ENCODE assay signal across 28 cellular contexts in genomic region chr2:52765735-52766134, GRCh38.
"Had no signal": no experiment of that assay in that cellular context is flagged by ENCODE, and none has a peak within 500 bp of the region (broad histone marks: within the 10 kb centered on the region; RNA-seq: fewer than 3 reads in every experiment).

No MANE protein-coding gene starts in this region.

- H3K9me3 ChIP-seq: suprapubic skin, testis, thoracic aorta, thyroid gland, tibial artery, transverse colon, upper lobe of left lung, upper lobe of right lung, uterus, vagina had no signal

- H3K36me3 Mint-ChIP-seq: stimulated activated effector memory CD8-positive, alpha-beta T cell treated with anti-CD3 and anti-CD28 coated beads, Interleukin-12 subunit alpha, Interleukin-12 subunit beta, amount 100 ng/mL, for 72 hours; stimulated activated memory B cell treated with anti-CD40 and anti-IgM and Interleukin-4, amounts not matched to agents 10 μg/mL and 1 μg/mL and 100 μg/mL, for 72 hours; stimulated activated naive B cell treated with anti-CD40 and anti-IgM and Interleukin-4, amounts not matched to agents 10 μg/mL and 1 μg/mL and 100 μg/mL, for 72 hours; type B pancreatic cell had no signal

- H3K27ac ChIP-seq: stomach, suprapubic skin, testis, thoracic aorta, thyroid gland, tibial artery, tibial nerve, transverse colon, upper lobe of left lung, upper lobe of right lung, uterus, vagina had no signal

- H3K4me1 Mint-ChIP-seq: stimulated activated effector memory CD8-positive, alpha-beta T cell treated with anti-CD3 and anti-CD28 coated beads, Interleukin-12 subunit alpha, Interleukin-12 subunit beta, amount 100 ng/mL, for 72 hours; stimulated activated memory B cell treated with anti-CD40 and anti-IgM and Interleukin-4, amounts not matched to agents 10 μg/mL and 1 μg/mL and 100 μg/mL, for 72 hours; stimulated activated naive B cell treated with anti-CD40 and anti-IgM and Interleukin-4, amounts not matched to agents 10 μg/mL and 1 μg/mL and 100 μg/mL, for 72 hours; stimulated activated naive CD8-positive, alpha-beta T cell treated with anti-CD3 and anti-CD28 coated beads, Interleukin-15, amount 100 ng/mL, for 72 hours had no signal

- H3K27me3 ChIP-seq: stomach, suprapubic skin, testis, thyroid gland, tibial artery, tibial nerve, transverse colon, upper lobe of left lung, upper lobe of right lung, uterus, vagina had no signal

- H3K27me3 Mint-ChIP-seq: stimulated activated memory B cell treated with anti-CD40 and anti-IgM and Interleukin-4, amounts not matched to agents 10 μg/mL and 1 μg/mL and 100 μg/mL, for 72 hours; stimulated activated naive B cell treated with anti-CD40 and anti-IgM and Interleukin-4, amounts not matched to agents 10 μg/mL and 1 μg/mL and 100 μg/mL, for 72 hours; stimulated activated naive CD8-positive, alpha-beta T cell treated with anti-CD3 and anti-CD28 coated beads, Interleukin-15, amount 100 ng/mL, for 72 hours; stimulated activated naive CD8-positive, alpha-beta T cell treated with anti-CD3 and anti-CD28 coated beads, Interleukin-15, Interleukin-2, amounts not matched to agents 100 ng/mL and 50 ng/mL, for 24 hours; type B pancreatic cell had no signal

- H3K4me1 ChIP-seq: stomach, suprapubic skin, testis, thyroid gland, tibial artery, tibial nerve, transverse colon, upper lobe of left lung, upper lobe of right lung, uterus, vagina had no signal

- H3K27ac Mint-ChIP-seq: stimulated activated effector memory CD8-positive, alpha-beta T cell treated with anti-CD3 and anti-CD28 coated beads, Interleukin-12 subunit alpha, Interleukin-12 subunit beta, amount 100 ng/mL, for 72 hours; stimulated activated memory B cell treated with anti-CD40 and anti-IgM and Interleukin-4, amounts not matched to agents 10 μg/mL and 1 μg/mL and 100 μg/mL, for 72 hours; stimulated activated naive B cell treated with anti-CD40 and anti-IgM and Interleukin-4, amounts not matched to agents 10 μg/mL and 1 μg/mL and 100 μg/mL, for 72 hours; stimulated activated naive CD8-positive, alpha-beta T cell treated with anti-CD3 and anti-CD28 coated beads, Interleukin-15, amount 100 ng/mL, for 72 hours; stimulated activated naive CD8-positive, alpha-beta T cell treated with anti-CD3 and anti-CD28 coated beads, Interleukin-15, Interleukin-2, amounts not matched to agents 100 ng/mL and 50 ng/mL, for 24 hours; type B pancreatic cell had no signal

- H3K36me3 ChIP-seq: stomach, suprapubic skin, thoracic aorta, thyroid gland, tibial artery, tibial nerve, transverse colon, upper lobe of left lung, upper lobe of right lung, uterus, vagina had no signal

- DNase-seq: stimulated activated CD4-positive, alpha-beta T cell treated with anti-CD3 and anti-CD28 coated beads, Interleukin-2, amount 100 ng/mL, for 48 hours; stimulated activated CD4-positive, alpha-beta T cell treated with anti-CD3 and anti-CD28 coated beads, Interleukin-4, amount 100 ng/mL, for 1 hour; stimulated activated CD4-positive, alpha-beta T cell treated with anti-CD3 and anti-CD28 coated beads, Interleukin-4, amount 100 ng/mL, for 24 hours; stimulated activated CD4-positive, alpha-beta T cell treated with anti-CD3 and anti-CD28 coated beads, Interleukin-4, amount 100 ng/mL, for 4 hours; stimulated activated CD8-positive, alpha-beta memory T cell treated with anti-CD3 and anti-CD28 coated beads, Interleukin-4, amount 100 ng/mL, for 48 hours; stimulated activated naive B cell treated with anti-CD40 and anti-IgM and Interleukin-4, amounts not matched to agents 10 μg/mL and 1 μg/mL and 100 μg/mL, for 72 hours; stimulated activated naive CD4-positive, alpha-beta T cell; stimulated activated naive CD4-positive, alpha-beta T cell treated with Interleukin-2 at 50 U/mL for 16 hours; stimulated activated naive CD8-positive, alpha-beta T cell treated with anti-CD3 and anti-CD28 coated beads, Interleukin-15, amount 100 ng/mL, for 72 hours; stimulated activated naive CD8-positive, alpha-beta T cell treated with anti-CD3 and anti-CD28 coated beads, Interleukin-15, Interleukin-2, amounts not matched to agents 100 U/mL and 50 U/mL, for 24 hours; stomach; substantia nigra; testis; thyroid gland; transverse colon; trophoblast cell; upper lobe of left lung; upper lobe of right lung; uterus had no signal

- ATAC-seq: stimulated activated effector memory CD8-positive, alpha-beta T cell treated with anti-CD3 and anti-CD28 coated beads, Interleukin-12 subunit alpha, Interleukin-12 subunit beta, amount 100 ng/mL, for 72 hours; stimulated activated memory B cell treated with anti-CD40 and anti-IgM and Interleukin-4, amounts not matched to agents 10 μg/mL and 1 μg/mL and 100 μg/mL, for 72 hours; stimulated activated naive CD8-positive, alpha-beta T cell treated with anti-CD3 and anti-CD28 coated beads, Interleukin-15, amount 100 ng/mL, for 72 hours; stimulated activated naive CD8-positive, alpha-beta T cell treated with anti-CD3 and anti-CD28 coated beads, Interleukin-15, Interleukin-2, amounts not matched to agents 100 U/mL and 50 U/mL, for 24 hours; upper lobe of right lung had no signal

- H3K4me3 ChIP-seq: stomach, suprapubic skin, testis, thoracic aorta, thyroid gland, tibial artery, tibial nerve, transverse colon, upper lobe of left lung, upper lobe of right lung, uterus, vagina had no signal

- H3K4me3 Mint-ChIP-seq: stimulated activated effector memory CD8-positive, alpha-beta T cell treated with anti-CD3 and anti-CD28 coated beads, Interleukin-12 subunit alpha, Interleukin-12 subunit beta, amount 100 ng/mL, for 72 hours; stimulated activated memory B cell treated with anti-CD40 and anti-IgM and Interleukin-4, amounts not matched to agents 10 μg/mL and 1 μg/mL and 100 μg/mL, for 72 hours; stimulated activated naive B cell treated with anti-CD40 and anti-IgM and Interleukin-4, amounts not matched to agents 10 μg/mL and 1 μg/mL and 100 μg/mL, for 72 hours; stimulated activated naive CD8-positive, alpha-beta T cell treated with anti-CD3 and anti-CD28 coated beads, Interleukin-15, amount 100 ng/mL, for 72 hours; stimulated activated naive CD8-positive, alpha-beta T cell treated with anti-CD3 and anti-CD28 coated beads, Interleukin-15, Interleukin-2, amounts not matched to agents 100 ng/mL and 50 ng/mL, for 24 hours; type B pancreatic cell had no signal
